9 cellular contexts compared by ENCODE assay signal in the genomic region with DNA sequence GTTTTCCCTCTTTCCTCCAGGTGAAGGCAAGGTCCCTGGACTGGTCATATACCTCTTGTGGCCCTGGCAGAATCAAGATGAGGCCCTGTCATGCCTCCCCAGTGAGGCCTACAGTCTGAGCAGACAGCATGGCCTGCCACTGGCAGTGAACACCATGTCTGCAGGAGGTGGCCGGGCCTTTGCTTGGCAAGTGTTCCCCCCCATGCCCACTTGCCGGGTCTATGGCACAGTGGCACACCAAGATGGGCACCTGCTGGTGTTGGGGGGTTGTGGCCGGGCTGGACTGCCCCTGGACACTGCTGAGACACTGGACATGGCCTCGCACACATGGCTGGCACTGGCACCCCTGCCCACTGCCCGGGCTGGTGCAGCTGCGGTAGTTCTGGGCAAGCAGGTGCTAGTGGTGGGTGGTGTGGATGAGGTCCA. TPM values are rescaled to one million over a fixed set of nuclear protein-coding genes. Genes with fewer than 3 reads are reported as not detected.
DNase-seq lines count a peak whose midpoint lies in the region; ATAC-seq and TF ChIP-seq lines count a peak whose summit lies in the region.
"Had no signal": no experiment of that assay in that cellular context is flagged by ENCODE, and none has a peak within 500 bp of the region (broad histone marks: within the 10 kb centered on the region; RNA-seq: fewer than 3 reads in every experiment).

No MANE protein-coding gene starts in this region.

- peaks cover 5 to 6% of the 10 kb centered on the region in 2 donors for H3K27me3 Mint-ChIP-seq in stimulated activated naive B cell treated with anti-CD40 and anti-IgM and Interleukin-4, amounts not matched to agents 10 μg/mL and 1 μg/mL and 100 μg/mL, for 72 hours
- no peaks in the 10 kb centered on the region for H3K27me3 Mint-ChIP-seq in activated CD8-positive, alpha-beta memory T cell treated with anti-CD3 and anti-CD28 coated beads, Interleukin-2, amount 10 ng/mL, durations not matched to agents 7 days and 5 days

- CTCF ChIA-PET in activated CD8-positive, alpha-beta memory T cell treated with anti-CD3 and anti-CD28 coated beads, Interleukin-2, amount 10 ng/mL, durations not matched to agents 7 days and 5 days (lab: Charles Lee), result interaction anchor here (1.6 to 5.0 kb wide), 4 partner anchors 14 to 277 kb away, joined by 9 to 43 read pairs (median 31); a partner anchor contains a TSS

- H3K36me3 ChIP-seq in RWPE2 (ENCODE audit: low read depth) (no peaks in the 10 kb centered on the region), fibroblast of lung (ENCODE audit: control insufficient read depth, insufficient read depth, low read length) (peaks cover 13% of the 10 kb centered on the region), neutrophil (no peaks in the 10 kb centered on the region)

- H3K27me3 ChIP-seq in RWPE2 (ENCODE audit: insufficient read depth, poor library complexity, severe bottlenecking), result no peaks in the 10 kb centered on the region
- no peaks in the 10 kb centered on the region for H3K27me3 ChIP-seq in fibroblast of lung (ENCODE audit: control insufficient read depth, insufficient read depth, low read length)
- H3K27me3 ChIP-seq in neutrophil, result peaks cover 6% of the 10 kb centered on the region

- no peaks in the 10 kb centered on the region for H4K20me1 ChIP-seq in fibroblast of lung (ENCODE audit: control insufficient read depth, extremely low read depth, insufficient read depth, low read length)

- H3K27ac Mint-ChIP-seq in stimulated activated naive B cell treated with anti-CD40 and anti-IgM and Interleukin-4, amounts not matched to agents 10 μg/mL and 1 μg/mL and 100 μg/mL, for 72 hours, result no peak overlapping the region
- no peak overlapping the region for H3K27ac Mint-ChIP-seq in activated CD8-positive, alpha-beta memory T cell treated with anti-CD3 and anti-CD28 coated beads, Interleukin-2, amount 10 ng/mL, durations not matched to agents 7 days and 5 days

- no peaks in the 10 kb centered on the region for H3K36me3 Mint-ChIP-seq in stimulated activated naive B cell treated with anti-CD40 and anti-IgM and Interleukin-4, amounts not matched to agents 10 μg/mL and 1 μg/mL and 100 μg/mL, for 72 hours
- H3K36me3 Mint-ChIP-seq in activated CD8-positive, alpha-beta memory T cell treated with anti-CD3 and anti-CD28 coated beads, Interleukin-2, amount 10 ng/mL, durations not matched to agents 7 days and 5 days, result no peaks in the 10 kb centered on the region

- peak overlapping the region; percentile 94 for H3K4me2 ChIP-seq in fibroblast of lung (ENCODE audit: extremely low read depth, insufficient read depth, low read length)

- H3K9me3 Mint-ChIP-seq in stimulated activated naive B cell treated with anti-CD40 and anti-IgM and Interleukin-4, amounts not matched to agents 10 μg/mL and 1 μg/mL and 100 μg/mL, for 72 hours, result no peaks in the 10 kb centered on the region
- no peaks in the 10 kb centered on the region for H3K9me3 Mint-ChIP-seq in activated CD8-positive, alpha-beta memory T cell treated with anti-CD3 and anti-CD28 coated beads, Interleukin-2, amount 10 ng/mL, durations not matched to agents 7 days and 5 days (ENCODE audit: low read depth)

- H3K4me3 ChIP-seq in AG09309 (ENCODE audit: control insufficient read depth, low read depth, low read length) (peak overlapping the region; percentile 84), RWPE2 (ENCODE audit: severe bottlenecking) (no peak overlapping the region), fibroblast of lung (replicated peaks in 1 of 4; ENCODE audit: control extremely low read depth in 1 of 4, insufficient read depth in 1 of 4, low read depth in 3 of 4, low read length in 4 of 4) (peak overlapping the region in 3 of 4 experiments; percentile 2 to 96 (median 86)), neutrophil (ENCODE audit: low read depth in 1 of 2, low read length in 1 of 2) (peak overlapping the region in 1 of 2 experiments; percentile 84)

- H3K27ac ChIP-seq in RWPE2 (ENCODE audit: poor library complexity, severe bottlenecking), result peak overlapping the region; percentile 35
- H3K27ac ChIP-seq in fibroblast of lung (ENCODE audit: insufficient read depth, low read length), result no peak overlapping the region
- H3K27ac ChIP-seq in neutrophil, result peak overlapping the region; percentile 25

- no peak overlapping the region for H3K9ac ChIP-seq in fibroblast of lung (ENCODE audit: insufficient read depth, low read length)

- ATAC-seq in RWPE2 (ENCODE audit: low read depth), result no peak
- ATAC-seq in stimulated activated naive B cell treated with anti-CD40 and anti-IgM and Interleukin-4, amounts not matched to agents 10 μg/mL and 1 μg/mL and 100 μg/mL, for 72 hours (replicated peaks), result no peak
- ATAC-seq in activated CD8-positive, alpha-beta memory T cell treated with anti-CD3 and anti-CD28 coated beads, Interleukin-2, amount 10 ng/mL, durations not matched to agents 7 days and 5 days, result no peak

- no peak for TF ChIP-seq CTCF in AG09309 (IDR thresholded peaks at IDR 0.05; ENCODE audit: control insufficient read depth, insufficient read depth, low read depth, low read length, missing control alignments)
- TF ChIP-seq CTCF in RWPE2 (IDR thresholded peaks at IDR 0.05; ENCODE audit: poor library complexity, severe bottlenecking), result no peak
- no peak for TF ChIP-seq CTCF in fibroblast of lung (conservative IDR thresholded peaks at IDR 0.05 in 1 of 2, IDR thresholded peaks at IDR 0.05 in 1 of 2; ENCODE audit: low read depth in 1 of 2, low read length in 2 of 2)
- TF ChIP-seq CTCF in neutrophil (IDR thresholded peaks at IDR 0.05), result no peak

- DNase-seq in AG09309 (ENCODE audit: low read depth), result no peak
- DNase-seq in RWPE2 (ENCODE audit: low spot score), result no peak
- no peak for DNase-seq in fibroblast of lung (ENCODE audit: low read depth in 2 of 2)
- DNase-seq in stimulated activated naive B cell treated with anti-CD40 and anti-IgM and Interleukin-4, amounts not matched to agents 10 μg/mL and 1 μg/mL and 100 μg/mL, for 72 hours, result no peak
- DNase-seq in NCI-H748 treated with DMSO at 0.1 percent for 48 hours (lab: John Stamatoyannopoulos, UW), result no peak
- DNase-seq in activated CD8-positive, alpha-beta memory T cell treated with anti-CD3 and anti-CD28 coated beads, Interleukin-2, amount 10 ng/mL, durations not matched to agents 7 days and 5 days, result no peak
- DNase-seq in DMS153 treated with DMSO at 0.1 percent for 48 hours (lab: John Stamatoyannopoulos, UW; ENCODE audit: unreplicated experiment), result no peak
- DNase-seq: NCI-H226 had no signal

- H3K4me1 Mint-ChIP-seq in stimulated activated naive B cell treated with anti-CD40 and anti-IgM and Interleukin-4, amounts not matched to agents 10 μg/mL and 1 μg/mL and 100 μg/mL, for 72 hours, result peaks cover 12 to 22% of the 10 kb centered on the region in 2 donors
- peaks cover 17% of the 10 kb centered on the region for H3K4me1 Mint-ChIP-seq in activated CD8-positive, alpha-beta memory T cell treated with anti-CD3 and anti-CD28 coated beads, Interleukin-2, amount 10 ng/mL, durations not matched to agents 7 days and 5 days

- no peak overlapping the region for H3K4me3 Mint-ChIP-seq in stimulated activated naive B cell treated with anti-CD40 and anti-IgM and Interleukin-4, amounts not matched to agents 10 μg/mL and 1 μg/mL and 100 μg/mL, for 72 hours
- no peak overlapping the region for H3K4me3 Mint-ChIP-seq in activated CD8-positive, alpha-beta memory T cell treated with anti-CD3 and anti-CD28 coated beads, Interleukin-2, amount 10 ng/mL, durations not matched to agents 7 days and 5 days

- H3K4me1 ChIP-seq in RWPE2 (ENCODE audit: insufficient read depth, poor library complexity, severe bottlenecking) (no peaks in the 10 kb centered on the region), fibroblast of lung (ENCODE audit: control insufficient read depth, extremely low read depth, insufficient read depth, low read length) (peaks cover 16% of the 10 kb centered on the region), neutrophil (ENCODE audit: control insufficient read depth in 1 of 2, insufficient read depth in 1 of 2, low read depth in 1 of 2, low read length in 1 of 2) (peaks cover 8 to 10% of the 10 kb centered on the region in 2 experiments)

- no peak overlapping the region for H2AFZ ChIP-seq in fibroblast of lung (ENCODE audit: low read length)

- peaks cover 6% of the 10 kb centered on the region for H3K79me2 ChIP-seq in fibroblast of lung (ENCODE audit: control insufficient read depth, insufficient read depth, low read length)

- no peaks in the 10 kb centered on the region for H3K9me3 ChIP-seq in RWPE2 (ENCODE audit: severe bottlenecking)
- H3K9me3 ChIP-seq in fibroblast of lung (ENCODE audit: control insufficient read depth, insufficient read depth, low read depth, low read length), result no peaks in the 10 kb centered on the region
- no peaks in the 10 kb centered on the region for H3K9me3 ChIP-seq in neutrophil

RNA-seq across cellular contexts. Expression of a gene that starts 1.2 kb away (rescaled TPM):
- total RNA-seq in fibroblast of lung, result 40.5 and 42.6 TPM in 2 replicates
- 26.7 and 34.4 TPM in 2 replicates for polyA plus RNA-seq in fibroblast of lung
- 22.7 and 24.7 TPM in 2 replicates for polyA plus RNA-seq in fibroblast of lung (2012)
- polyA minus RNA-seq in fibroblast of lung (ENCODE audit: low replicate concordance), result 21.1 and 36.2 TPM in 2 replicates
- 1 to 10 TPM in 1 of 2 experiments, under 1 TPM in 1; 0.80 to 1.3 TPM for total RNA-seq in activated CD8-positive, alpha-beta memory T cell treated with anti-CD3 and anti-CD28 coated beads, Interleukin-2, amount 10 ng/mL, durations not matched to agents 7 days and 5 days

RNA-seq across cellular contexts. Expression of a gene that starts 6.5 kb away (rescaled TPM):
- total RNA-seq in fibroblast of lung, result 16.4 and 17.8 TPM in 2 replicates
- 13.0 and 16.1 TPM in 2 replicates for polyA plus RNA-seq in fibroblast of lung
- polyA plus RNA-seq in fibroblast of lung (2012), result 18.0 and 23.2 TPM in 2 replicates
- 55.6 and 70.5 TPM in 2 replicates for polyA minus RNA-seq in fibroblast of lung (ENCODE audit: low replicate concordance)
- 10 to 100 TPM; 23.5 to 23.7 TPM for total RNA-seq in activated CD8-positive, alpha-beta memory T cell treated with anti-CD3 and anti-CD28 coated beads, Interleukin-2, amount 10 ng/mL, durations not matched to agents 7 days and 5 days

RNA-seq across cellular contexts. Expression of a gene that starts 39.8 kb away (rescaled TPM):
- 747 and 1,026 TPM in 2 replicates for total RNA-seq in fibroblast of lung
- 285 and 375 TPM in 2 replicates for polyA plus RNA-seq in fibroblast of lung
- 336 and 501 TPM in 2 replicates for polyA plus RNA-seq in fibroblast of lung (2012)
- polyA minus RNA-seq in fibroblast of lung (ENCODE audit: low replicate concordance), result 2,522 and 3,887 TPM in 2 replicates
- total RNA-seq in activated CD8-positive, alpha-beta memory T cell treated with anti-CD3 and anti-CD28 coated beads, Interleukin-2, amount 10 ng/mL, durations not matched to agents 7 days and 5 days, result not detected

RNA-seq across cellular contexts. Expression of a gene that starts 52.0 kb away (rescaled TPM):
- 49.1 and 53.8 TPM in 2 replicates for total RNA-seq in fibroblast of lung
- polyA plus RNA-seq in fibroblast of lung, result 23.3 and 25.0 TPM in 2 replicates
- polyA plus RNA-seq in fibroblast of lung (2012), result 20.1 and 24.2 TPM in 2 replicates
- polyA minus RNA-seq in fibroblast of lung (ENCODE audit: low replicate concordance), result 97.5 and 113 TPM in 2 replicates
- total RNA-seq in activated CD8-positive, alpha-beta memory T cell treated with anti-CD3 and anti-CD28 coated beads, Interleukin-2, amount 10 ng/mL, durations not matched to agents 7 days and 5 days, result 10 to 100 TPM; 58.3 to 68.6 TPM

Comparison
In these comparisons a context has a peak if more than half of its experiments do, and no peak if none do; other contexts are left out.
1. RNA of a gene that starts 1.2 kb away (total RNA-seq): 40.5 to 42.6 TPM in fibroblast of lung; 0.80 to 1.3 TPM in activated CD8-positive, alpha-beta memory T cell treated with anti-CD3 and anti-CD28 coated beads, Interleukin-2, amount 10 ng/mL, durations not matched to agents 7 days and 5 days; every median in the first group is over 10 times any median in the second.
2. RNA of a gene that starts 39.8 kb away (total RNA-seq): 747 to 1,026 TPM in fibroblast of lung; not detected in activated CD8-positive, alpha-beta memory T cell treated with anti-CD3 and anti-CD28 coated beads, Interleukin-2, amount 10 ng/mL, durations not matched to agents 7 days and 5 days; every median in the first group is over 100 times any median in the second.